In genomic region chr16:51155199-51155607, GRCh38 we compare ENCODE assay signal across 1 cellular context.
TF ChIP-seq lines count a peak whose summit lies in the region.

No MANE protein-coding gene starts in this region.

TF ChIP-seq in H1, 55 proteins besides CTCF, POLR2A, EP300 and RAD21 (continued from another document):
- no peak for TF ChIP-seq RNF2 (IDR thresholded peaks at IDR 0.05; ENCODE audit: borderline replicate concordance, low read depth, low read length, missing control alignments, poor library complexity, severe bottlenecking)
- no peak for TF ChIP-seq FOSL1 (IDR thresholded peaks at IDR 0.05; ENCODE audit: insufficient read depth, low read depth, low read length)
- TF ChIP-seq CBX5 (IDR thresholded peaks at IDR 0.05; ENCODE audit: low read depth, low read length) = no peak
- peak; percentile 14 for TF ChIP-seq KDM4A (IDR thresholded peaks at IDR 0.05; ENCODE audit: low read depth, low read length, severe bottlenecking)
TF ChIP-seq in H1: peak in this region for 3.
